ENCODE assay signal across 9 cellular contexts in the genomic region with DNA sequence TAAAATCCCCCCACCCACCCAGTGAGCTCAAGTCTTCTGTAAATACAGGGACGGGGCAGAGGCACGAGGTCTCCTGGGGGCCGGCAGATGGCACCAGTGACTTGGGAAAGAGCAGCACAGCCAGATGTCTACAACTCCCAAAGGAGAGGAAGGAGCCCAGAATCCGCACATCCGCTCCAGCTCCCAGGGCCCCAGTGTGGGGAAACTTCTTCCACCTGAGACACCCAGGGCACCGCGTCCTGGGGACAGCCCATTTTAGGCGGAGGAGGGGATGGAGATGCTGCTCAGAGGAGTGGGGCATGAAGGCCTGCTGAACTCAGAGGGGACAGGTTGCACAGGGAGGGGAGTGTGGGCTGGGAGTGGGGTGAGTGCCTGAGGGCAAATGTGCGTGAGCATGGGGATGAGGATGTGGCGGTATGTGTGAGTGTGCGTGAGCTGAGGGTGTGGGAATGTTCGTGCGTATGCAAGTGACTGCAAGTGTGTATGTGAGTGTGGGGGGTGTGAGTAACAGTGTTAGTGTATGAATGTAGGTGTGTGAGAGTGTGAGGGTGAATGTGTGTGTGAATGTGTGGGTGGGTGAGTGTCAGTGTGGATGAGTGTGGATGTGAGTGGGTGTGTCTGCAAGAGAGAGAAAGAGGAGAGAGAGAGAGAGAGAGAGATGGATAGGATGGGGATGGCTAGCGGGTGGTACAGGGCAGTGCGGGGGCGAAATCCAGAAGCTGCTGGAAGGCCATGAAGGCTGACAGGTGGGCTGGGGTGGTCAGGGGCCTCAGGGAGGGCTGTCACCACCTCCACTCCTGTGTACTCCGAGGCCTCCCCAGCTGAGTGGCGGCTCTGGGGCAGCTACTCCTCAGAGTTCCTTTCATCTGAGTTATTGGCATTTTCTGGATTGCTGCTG.
DNase-seq lines count a peak whose midpoint lies in the region; ATAC-seq and TF ChIP-seq lines count a peak whose summit lies in the region.
"Had no signal": no experiment of that assay in that cellular context is flagged by ENCODE, and none has a peak within 500 bp of the region (broad histone marks: within the 10 kb centered on the region; RNA-seq: fewer than 3 reads in every experiment).

No MANE protein-coding gene starts in this region.

- no peaks in the 10 kb centered on the region for H3K27me3 ChIP-seq in A673 (replicated peaks; ENCODE audit: insufficient read depth, low read depth, low read length, poor library complexity)

- TF ChIP-seq CTCF in A673 (conservative IDR thresholded peaks at IDR 0.05; ENCODE audit: low read depth, low read length), result peak; percentile 70
- TF ChIP-seq CTCF in GM10266 (IDR thresholded peaks at IDR 0.05; ENCODE audit: control insufficient read depth, insufficient read depth, low read depth, missing control alignments), result peak; percentile 49
- peak; percentile 66 for TF ChIP-seq CTCF in cardiac fibroblast (IDR thresholded peaks at IDR 0.05; ENCODE audit: low read depth, low read length)
- TF ChIP-seq CTCF in mucosa of descending colon (IDR thresholded peaks at IDR 0.05), result no peak

- no TSS peak for BruUV-seq in A673 (replicated peaks; lab: Mats Ljungman, UMichigan)

- no peak overlapping the region for H3K4me3 ChIP-seq in A673 (ENCODE audit: low read depth, low read length, poor library complexity, severe bottlenecking)
- H3K4me3 ChIP-seq in cardiac fibroblast (replicated peaks in 1 of 2; ENCODE audit: low read depth in 2 of 2, low read length in 2 of 2), result no peak overlapping the region
- H3K4me3 ChIP-seq in mucosa of descending colon, result no peak overlapping the region

- ATAC-seq in mucosa of descending colon (peak; percentile 72), GM19023 (IDR thresholded peaks at IDR 0.05; ENCODE audit: unreplicated experiment) (no peak), GM19351 (IDR thresholded peaks at IDR 0.05; ENCODE audit: unreplicated experiment) (no peak)

- no peak overlapping the region for H3K27ac ChIP-seq in A673 (ENCODE audit: low read depth, low read length, poor library complexity, severe bottlenecking)
- H3K27ac ChIP-seq: epithelial cell of prostate had no signal

- H3K4me1 ChIP-seq in A673 (ENCODE audit: insufficient read depth, low read length, poor library complexity, severe bottlenecking), result peaks cover 8% of the 10 kb centered on the region
- H3K4me1 ChIP-seq in mucosa of descending colon (ENCODE audit: low read depth), result no peaks in the 10 kb centered on the region

- intact Hi-C loops in A673 (cut with micrococcal nuclease; ENCODE audit: unreplicated experiment), result loop anchor here (5.0 kb wide), 1 partner anchor 620 kb away; a partner anchor contains a TSS
- intact Hi-C loops in mucosa of descending colon (cut with DNase I, micrococcal nuclease), result no loop called here

- H3K9me3 ChIP-seq in A673 (ENCODE audit: low read depth, low read length, poor library complexity, severe bottlenecking) (no peaks in the 10 kb centered on the region), mucosa of descending colon (no peaks in the 10 kb centered on the region)

- POLR2A ChIA-PET in A673 (lab: Charles Lee; ENCODE audit: low non-redundant PET), result no interaction called here

- CTCF ChIA-PET in A673 (lab: Charles Lee), result interaction anchor here (0.6 to 1.7 kb wide), 8 partner anchors 10 to 908 kb away, joined by 3 to 22 read pairs (median 4); no protein-coding TSS in a partner anchor

- H3K36me3 ChIP-seq in A673 (ENCODE audit: insufficient read depth, low read length, poor library complexity, severe bottlenecking), result no peaks in the 10 kb centered on the region
- no peaks in the 10 kb centered on the region for H3K36me3 ChIP-seq in mucosa of descending colon (ENCODE audit: low read depth)

- DNase-seq in A673 (ENCODE audit: low spot score), result peak; percentile 78
- DNase-seq in GM10266 (ENCODE audit: extremely low spot score), result no peak
- peak; percentile 70 to 79 for DNase-seq in NCI-H524 (lab: John Stamatoyannopoulos, UW)
- peak; percentile 76 to 84 for DNase-seq in cardiac fibroblast (ENCODE audit: low read depth in 2 of 2)
- peak in 1 of 3 donors; percentile 49 for DNase-seq in mucosa of descending colon
- no peak for DNase-seq in NOMO-1 (lab: John Stamatoyannopoulos, UW; ENCODE audit: unreplicated experiment in 2 of 2)

Comparison
In these comparisons a context has a peak if more than half of its experiments do, and no peak if none do; other contexts are left out.
1. DNase-seq: peak in A673 (single experiment), NCI-H524 (2 of 2) and cardiac fibroblast (2 of 2); none in GM10266 (single experiment) and NOMO-1 (0 of 2).